ENCODE assay signal across 12 cellular contexts in genomic region chr1:173355281-173356031, GRCh38.
DNase-seq lines count a peak whose midpoint lies in the region; ATAC-seq and TF ChIP-seq lines count a peak whose summit lies in the region.
"Had no signal": no experiment of that assay in that cellular context is flagged by ENCODE, and none has a peak within 500 bp of the region (broad histone marks: within the 10 kb centered on the region; RNA-seq: fewer than 3 reads in every experiment).

No MANE protein-coding gene starts in this region.

- no peak overlapping the region for H3K4me3 ChIP-seq in fibroblast of mammary gland (ENCODE audit: control insufficient read depth, low read depth, low read length)
- H3K4me3 ChIP-seq: SJSA1 had no signal

- no peak for TF ChIP-seq CTCF in fibroblast of mammary gland (conservative IDR thresholded peaks at IDR 0.05; ENCODE audit: control insufficient read depth, insufficient read depth, low read depth, low read length)
- no peak for TF ChIP-seq CTCF in CD4-positive, alpha-beta T cell (IDR thresholded peaks at IDR 0.05)

- no peak overlapping the region for H3K27ac Mint-ChIP-seq in activated CD4-positive, alpha-beta memory T cell treated with anti-CD3 and anti-CD28 coated beads for 36 hours
- no peak overlapping the region for H3K27ac Mint-ChIP-seq in CD4-positive, alpha-beta T cell
- H3K27ac Mint-ChIP-seq: activated T-cell treated with anti-CD3 and anti-CD28 coated beads, Interleukin-2, amount 50 U/mL, for 24 hours had no signal

- H3K36me3 Mint-ChIP-seq in activated CD4-positive, alpha-beta memory T cell treated with anti-CD3 and anti-CD28 coated beads for 36 hours: peaks cover 18% of the 10 kb centered on the region
- peaks cover 27% of the 10 kb centered on the region for H3K36me3 Mint-ChIP-seq in CD4-positive, alpha-beta T cell (ENCODE audit: low read depth)

- no peaks in the 10 kb centered on the region for H3K27me3 ChIP-seq in CD4-positive, alpha-beta T cell (ENCODE audit: control insufficient read depth, insufficient read depth, low read length)
- H3K27me3 ChIP-seq: SJSA1 had no signal

- H3K27ac ChIP-seq in CD4-positive, alpha-beta T cell (ENCODE audit: low read depth, low read length): no peak overlapping the region
- H3K27ac ChIP-seq: SJSA1 had no signal

- ATAC-seq in GM18502 (IDR thresholded peaks at IDR 0.05; ENCODE audit: poor library complexity, unreplicated experiment) (peak; percentile 64), GM21526 (IDR thresholded peaks at IDR 0.05; ENCODE audit: low FRiP score, unreplicated experiment) (peak; percentile 58), HG03520 (IDR thresholded peaks at IDR 0.05; ENCODE audit: unreplicated experiment) (peak; percentile 60), HG03196 (IDR thresholded peaks at IDR 0.05; ENCODE audit: unreplicated experiment) (no peak)
- ATAC-seq in CD4-positive, alpha-beta T cell (ENCODE audit: poor library complexity): no peak

- peak; percentile 57 for DNase-seq in fibroblast of mammary gland (ENCODE audit: low read depth)
- no peak for DNase-seq in activated CD4-positive, alpha-beta memory T cell treated with anti-CD3 and anti-CD28 coated beads for 36 hours
- no peak for DNase-seq in NK-92 treated with Interleukin-12 subunit alpha and Interleukin-12 subunit beta, amount 100 ng/mL, for 24 hours (lab: John Stamatoyannopoulos, UW)
- no peak for DNase-seq in CD4-positive, alpha-beta T cell
- DNase-seq: activated T-cell treated with anti-CD3 and anti-CD28 coated beads, Interleukin-2, amount 50 U/mL, for 24 hours; DND-41; NCI-H187 had no signal

- POLR2A ChIA-PET in activated CD4-positive, alpha-beta memory T cell treated with anti-CD3 and anti-CD28 coated beads for 36 hours (lab: Charles Lee): no interaction called here
- POLR2A ChIA-PET in CD4-positive, alpha-beta T cell (lab: Charles Lee): no interaction called here

- CTCF ChIA-PET in activated CD4-positive, alpha-beta memory T cell treated with anti-CD3 and anti-CD28 coated beads for 36 hours (lab: Charles Lee): no interaction called here
- CTCF ChIA-PET in CD4-positive, alpha-beta T cell (lab: Charles Lee): no interaction called here

- H3K4me3 Mint-ChIP-seq in activated CD4-positive, alpha-beta memory T cell treated with anti-CD3 and anti-CD28 coated beads for 36 hours: no peak overlapping the region
- no peak overlapping the region for H3K4me3 Mint-ChIP-seq in CD4-positive, alpha-beta T cell
- H3K4me3 Mint-ChIP-seq: activated T-cell treated with anti-CD3 and anti-CD28 coated beads, Interleukin-2, amount 50 U/mL, for 24 hours had no signal

- peaks cover 28% of the 10 kb centered on the region for H3K4me1 Mint-ChIP-seq in activated CD4-positive, alpha-beta memory T cell treated with anti-CD3 and anti-CD28 coated beads for 36 hours (ENCODE audit: low read depth)
- peaks cover 17% of the 10 kb centered on the region for H3K4me1 Mint-ChIP-seq in CD4-positive, alpha-beta T cell (ENCODE audit: low read depth)

- no peaks in the 10 kb centered on the region for H3K9me3 ChIP-seq in CD4-positive, alpha-beta T cell (ENCODE audit: control insufficient read depth, low read length)
- H3K9me3 ChIP-seq: SJSA1 had no signal

- H3K27me3 Mint-ChIP-seq in activated CD4-positive, alpha-beta memory T cell treated with anti-CD3 and anti-CD28 coated beads for 36 hours: no peaks in the 10 kb centered on the region
- H3K27me3 Mint-ChIP-seq in CD4-positive, alpha-beta T cell: no peaks in the 10 kb centered on the region
- H3K27me3 Mint-ChIP-seq: activated T-cell treated with anti-CD3 and anti-CD28 coated beads, Interleukin-2, amount 50 U/mL, for 24 hours had no signal

- peaks cover 20% of the 10 kb centered on the region for H3K9me3 Mint-ChIP-seq in activated CD4-positive, alpha-beta memory T cell treated with anti-CD3 and anti-CD28 coated beads for 36 hours
- H3K9me3 Mint-ChIP-seq in CD4-positive, alpha-beta T cell: peaks cover 9% of the 10 kb centered on the region

- intact Hi-C loops in activated CD4-positive, alpha-beta memory T cell treated with anti-CD3 and anti-CD28 coated beads for 36 hours (cut with micrococcal nuclease): no loop called here
- intact Hi-C loops in CD4-positive, alpha-beta T cell (cut with DNase I, micrococcal nuclease): no loop called here

Comparison
In these comparisons a context has a peak if more than half of its experiments do, and no peak if none do; other contexts are left out.
1. ATAC-seq: peak in GM18502 (single experiment), GM21526 (single experiment) and HG03520 (single experiment); none in HG03196 (single experiment) and CD4-positive, alpha-beta T cell (single experiment).